In genomic region chr1:78688701-78689100, GRCh38 we compare ENCODE assay signal across 9 cellular contexts. TPM values are rescaled to one million over a fixed set of nuclear protein-coding genes. Genes with fewer than 3 reads are reported as not detected.
DNase-seq lines count a peak whose midpoint lies in the region; ATAC-seq and TF ChIP-seq lines count a peak whose summit lies in the region.
"Had no signal": no experiment of that assay in that cellular context is flagged by ENCODE, and none has a peak within 500 bp of the region (broad histone marks: within the 10 kb centered on the region; RNA-seq: fewer than 3 reads in every experiment).

No MANE protein-coding gene starts in this region.

- no peak for TF ChIP-seq POLR2A in NB4 (IDR thresholded peaks at IDR 0.05; ENCODE audit: extremely low read depth, insufficient read length)

- H3K27ac ChIP-seq in dorsolateral prefrontal cortex: no peak overlapping the region

- H3K4me3 ChIP-seq in NB4 (ENCODE audit: low read depth, low read length): no peak overlapping the region
- no peak overlapping the region for H3K4me3 ChIP-seq in dorsolateral prefrontal cortex

- H3K27me3 ChIP-seq in dorsolateral prefrontal cortex: no peaks in the 10 kb centered on the region

- no peak for ATAC-seq in GM18909 (IDR thresholded peaks at IDR 0.05; ENCODE audit: poor library complexity, unreplicated experiment)

- intact Hi-C loops in dorsolateral prefrontal cortex (cut with DNase I): no loop called here

- TF ChIP-seq CTCF in NB4 (IDR thresholded peaks at IDR 0.05; ENCODE audit: low read depth, low read length) (no peak), dorsolateral prefrontal cortex (IDR thresholded peaks at IDR 0.05 in 54 of 56, conservative IDR thresholded peaks at IDR 0.05 in 2 of 56; ENCODE audit: low read depth in 1 of 56, partially characterized antibody in 56 of 56) (peak in 30 of 56 donors; percentile 5 to 44 (median 28))

- DNase-seq in Daoy (ENCODE audit: low read depth): peak; percentile 27
- DNase-seq in NB4 (ENCODE audit: low read depth): peak; percentile 7
- no peak for DNase-seq in dorsolateral prefrontal cortex
- peak; percentile 28 for DNase-seq in non-pigmented ciliary epithelial cell (ENCODE audit: low read depth)
- no peak for DNase-seq in ecto neural progenitor cell (ENCODE audit: low spot score)
- no peak for DNase-seq in central memory CD4-positive, alpha-beta T cell
- DNase-seq in NCI-H510A (lab: John Stamatoyannopoulos, UW): no peak
- DNase-seq: H7 had no signal

RNA-seq across cellular contexts. Expression of gene IFI44, which starts 39.1 kb away (rescaled TPM):
- total RNA-seq in Daoy (2014; rRNA removed; shearing (Covaris generic)): 141 and 171 TPM in 2 replicates
- 10 to 100 TPM in 99 of 120 experiments, 1 to 10 TPM in 21; 5.3 to 71.7 (median 13.2) TPM for total RNA-seq in dorsolateral prefrontal cortex
- total RNA-seq: H7 had no signal

Comparison
In these comparisons a context has a peak if more than half of its experiments do, and no peak if none do; other contexts are left out.
1. DNase-seq: peak in Daoy (single experiment), NB4 (single experiment) and non-pigmented ciliary epithelial cell (single experiment); none in dorsolateral prefrontal cortex (0 of 10), ecto neural progenitor cell (single experiment), central memory CD4-positive, alpha-beta T cell (single experiment) and NCI-H510A (single experiment).